Comparison of ENCODE assay signal across 18 cellular contexts in genomic region chr11:119778391-119779194, GRCh38.
"Had no signal": no experiment of that assay in that cellular context is flagged by ENCODE, and none has a peak within 500 bp of the region (broad histone marks: within the 10 kb centered on the region; RNA-seq: fewer than 3 reads in every experiment).

No MANE protein-coding gene starts in this region.

- H3K4me1 Mint-ChIP-seq: immature natural killer cell; naive thymus-derived CD4-positive, alpha-beta T cell; stimulated activated naive B cell treated with anti-CD40 and anti-IgM and Interleukin-4, amounts not matched to agents 10 μg/mL and 1 μg/mL and 100 μg/mL, for 72 hours; stimulated activated naive CD8-positive, alpha-beta T cell treated with anti-CD3 and anti-CD28 coated beads, Interleukin-15, amount 100 ng/mL, for 72 hours had no signal

- H3K27ac ChIP-seq: epithelial cell of prostate, esophagus muscularis mucosa, gastrocnemius medialis, neutrophil, testis, tibial nerve, upper lobe of right lung, vagina had no signal

- H3K27me3 ChIP-seq: gastrocnemius medialis, testis, vagina had no signal

- H3K4me3 Mint-ChIP-seq: dendritic cell treated with granulocyte-macrophage colony-stimulating factor and Interleukin-4, amounts not matched to agents 40 ng/mL and 50 ng/mL, for 4 days; effector memory CD8-positive, alpha-beta T cell; immature natural killer cell; naive thymus-derived CD4-positive, alpha-beta T cell; stimulated activated naive B cell treated with anti-CD40 and anti-IgM and Interleukin-4, amounts not matched to agents 10 μg/mL and 1 μg/mL and 100 μg/mL, for 72 hours; stimulated activated naive CD8-positive, alpha-beta T cell treated with anti-CD3 and anti-CD28 coated beads, Interleukin-15, amount 100 ng/mL, for 72 hours had no signal

- H3K9me3 Mint-ChIP-seq: immature natural killer cell; stimulated activated naive CD8-positive, alpha-beta T cell treated with anti-CD3 and anti-CD28 coated beads, Interleukin-15, amount 100 ng/mL, for 72 hours had no signal

- H3K36me3 Mint-ChIP-seq: immature natural killer cell; stimulated activated naive B cell treated with anti-CD40 and anti-IgM and Interleukin-4, amounts not matched to agents 10 μg/mL and 1 μg/mL and 100 μg/mL, for 72 hours had no signal

- H3K4me1 ChIP-seq: gastrocnemius medialis, upper lobe of right lung, vagina had no signal

- H3K27ac Mint-ChIP-seq: dendritic cell treated with granulocyte-macrophage colony-stimulating factor and Interleukin-4, amounts not matched to agents 40 ng/mL and 50 ng/mL, for 4 days; effector memory CD8-positive, alpha-beta T cell; immature natural killer cell; naive thymus-derived CD4-positive, alpha-beta T cell; stimulated activated naive B cell treated with anti-CD40 and anti-IgM and Interleukin-4, amounts not matched to agents 10 μg/mL and 1 μg/mL and 100 μg/mL, for 72 hours; stimulated activated naive CD8-positive, alpha-beta T cell treated with anti-CD3 and anti-CD28 coated beads, Interleukin-15, amount 100 ng/mL, for 72 hours had no signal

- ATAC-seq: effector memory CD8-positive, alpha-beta T cell; gastrocnemius medialis; left colon; naive thymus-derived CD4-positive, alpha-beta T cell; stimulated activated naive B cell treated with anti-CD40 and anti-IgM and Interleukin-4, amounts not matched to agents 10 μg/mL and 1 μg/mL and 100 μg/mL, for 72 hours; stimulated activated naive CD8-positive, alpha-beta T cell treated with anti-CD3 and anti-CD28 coated beads, Interleukin-15, amount 100 ng/mL, for 72 hours; upper lobe of right lung had no signal

- H3K9me3 ChIP-seq: gastrocnemius medialis, neutrophil, testis, upper lobe of right lung, vagina had no signal

- H3K4me3 ChIP-seq: esophagus muscularis mucosa, gastrocnemius medialis, testis, tibial nerve, upper lobe of right lung, vagina had no signal

- H3K36me3 ChIP-seq: esophagus muscularis mucosa, gastrocnemius medialis, neutrophil, tibial nerve, upper lobe of right lung, vagina had no signal

- DNase-seq: effector memory CD8-positive, alpha-beta T cell; gastrocnemius medialis; immature natural killer cell; left colon; mammary epithelial cell; naive thymus-derived CD4-positive, alpha-beta T cell; stimulated activated CD4-positive, alpha-beta T cell treated with anti-CD3 and anti-CD28 coated beads, Interleukin-2, amount 100 ng/mL, for 24 hours; stimulated activated CD4-positive, alpha-beta T cell treated with anti-CD3 and anti-CD28 coated beads, Interleukin-4, amount 100 ng/mL, for 4 hours; stimulated activated naive B cell treated with anti-CD40 and anti-IgM and Interleukin-4, amounts not matched to agents 10 μg/mL and 1 μg/mL and 100 μg/mL, for 72 hours; stimulated activated naive CD8-positive, alpha-beta T cell treated with anti-CD3 and anti-CD28 coated beads, Interleukin-15, amount 100 ng/mL, for 72 hours; testis; upper lobe of right lung had no signal
